14 cellular contexts compared by ENCODE assay signal in genomic region chr20:17023811-17024210, GRCh38.
DNase-seq lines count a peak whose midpoint lies in the region; ATAC-seq and TF ChIP-seq lines count a peak whose summit lies in the region.
"Had no signal": no experiment of that assay in that cellular context is flagged by ENCODE, and none has a peak within 500 bp of the region (broad histone marks: within the 10 kb centered on the region; RNA-seq: fewer than 3 reads in every experiment).

No MANE protein-coding gene starts in this region.

- H3K4me1 ChIP-seq in iPS DF 6.9 (ENCODE audit: control insufficient read depth, insufficient read depth, low read length) (peaks cover 2% of the 10 kb centered on the region; the same call in 1 of the 2 replicates), thyroid gland (peaks cover 0 to 13% of the 10 kb centered on the region in 2 donors), right cardiac atrium (ENCODE audit: control insufficient read depth, insufficient read depth, low read length) (no peaks in the 10 kb centered on the region)
- H3K4me1 ChIP-seq: gastroesophageal sphincter, left ventricle myocardium inferior had no signal

- TF ChIP-seq CTCF in thyroid gland (IDR thresholded peaks at IDR 0.05): no peak

- WGBS in iPS DF 6.9 (ENCODE audit: insufficient coverage, insufficient read length): no CpG with 5 or more reads among the region's 8 CpGs
- WGBS in thyroid gland, 2 donors: 7 to 19% methylated on average over 8 of the region's 8 CpGs
- 28% methylated on average over 8 of the region's 8 CpGs for WGBS in right cardiac atrium

- H3K27ac ChIP-seq in iPS DF 6.9 (ENCODE audit: low read length) (no peak overlapping the region), thyroid gland (no peak overlapping the region), right cardiac atrium (ENCODE audit: low read length) (no peak overlapping the region)
- H3K27ac ChIP-seq: gastroesophageal sphincter, left ventricle myocardium inferior, skin epidermis had no signal

- DNase-seq in NCI-H187 (lab: John Stamatoyannopoulos, UW) (peak; percentile 2 to 4), NCI-H187 treated with DMSO at 0.1 percent for 48 hours (lab: John Stamatoyannopoulos, UW) (no peak), NCI-H510A (lab: John Stamatoyannopoulos, UW) (peak; percentile 60), iPS DF 6.9 (ENCODE audit: low read depth, low spot score) (peak; percentile 22), thyroid gland (peak; percentile 85), right cardiac atrium (no peak)
- no peak for DNase-seq in activated CD4-positive, CD25-positive, alpha-beta regulatory T cell treated with anti-CD3 and anti-CD28 coated beads, Interleukin-2, amount 50 U/mL, for 72 hours
- DNase-seq in activated CD8-positive, alpha-beta memory T cell treated with anti-CD3 and anti-CD28 coated beads for 24 hours: no peak
- DNase-seq: CD8-positive, alpha-beta memory T cell; left ventricle myocardium inferior; NCI-H226; SIG-M5 had no signal

- peak in 1 of 2 donors; percentile 47 for TF ChIP-seq POLR2A in thyroid gland (IDR thresholded peaks at IDR 0.05)

- intact Hi-C loops in thyroid gland (cut with DNase I): no loop called here
- intact Hi-C loops in right cardiac atrium (cut with DNase I): no loop called here

- H3K27me3 ChIP-seq in iPS DF 6.9 (ENCODE audit: control insufficient read depth, insufficient read depth, low read length): 0 out of 2 replicates have a peak, but pooled peaks cover 2% of the 10 kb centered on the region
- H3K27me3 ChIP-seq in thyroid gland: no peaks in the 10 kb centered on the region
- H3K27me3 ChIP-seq in right cardiac atrium (ENCODE audit: control insufficient read depth, insufficient read depth): no peaks in the 10 kb centered on the region
- H3K27me3 ChIP-seq: gastroesophageal sphincter had no signal

- H3K4me3 ChIP-seq in iPS DF 6.9 (ENCODE audit: low read length) (no peak overlapping the region), thyroid gland (replicated peaks in 1 of 3) (no peak overlapping the region), right cardiac atrium (ENCODE audit: low read length) (no peak overlapping the region)
- H3K4me3 ChIP-seq: gastroesophageal sphincter, left ventricle myocardium inferior, skin epidermis had no signal

- H3K36me3 ChIP-seq in iPS DF 6.9 (ENCODE audit: control insufficient read depth, insufficient read depth, low read length) (no peaks in the 10 kb centered on the region), thyroid gland (no peaks in the 10 kb centered on the region)
- H3K36me3 ChIP-seq: gastroesophageal sphincter, left ventricle myocardium inferior had no signal

- no peaks in the 10 kb centered on the region; the same call in 1 of the 2 replicates for H3K9me3 ChIP-seq in iPS DF 6.9 (ENCODE audit: control insufficient read depth, insufficient read depth, low read length)
- no peaks in the 10 kb centered on the region for H3K9me3 ChIP-seq in thyroid gland
- no peaks in the 10 kb centered on the region for H3K9me3 ChIP-seq in right cardiac atrium (ENCODE audit: control insufficient read depth, low read length)
- H3K9me3 ChIP-seq: gastroesophageal sphincter had no signal

- ATAC-seq in right cardiac atrium: no peak
- ATAC-seq: gastroesophageal sphincter had no signal

Comparison
In these comparisons a context has a peak if more than half of its experiments do, and no peak if none do; other contexts are left out.
1. DNase-seq: peak in NCI-H187 (2 of 2), NCI-H510A (single experiment), iPS DF 6.9 (single experiment) and thyroid gland (2 of 2); none in NCI-H187 treated with DMSO at 0.1 percent for 48 hours (single experiment), activated CD4-positive, CD25-positive, alpha-beta regulatory T cell treated with anti-CD3 and anti-CD28 coated beads, Interleukin-2, amount 50 U/mL, for 72 hours (single experiment), activated CD8-positive, alpha-beta memory T cell treated with anti-CD3 and anti-CD28 coated beads for 24 hours (single experiment) and right cardiac atrium (0 of 3).